Comparison of ENCODE assay signal across 5 cellular contexts in the genomic region with DNA sequence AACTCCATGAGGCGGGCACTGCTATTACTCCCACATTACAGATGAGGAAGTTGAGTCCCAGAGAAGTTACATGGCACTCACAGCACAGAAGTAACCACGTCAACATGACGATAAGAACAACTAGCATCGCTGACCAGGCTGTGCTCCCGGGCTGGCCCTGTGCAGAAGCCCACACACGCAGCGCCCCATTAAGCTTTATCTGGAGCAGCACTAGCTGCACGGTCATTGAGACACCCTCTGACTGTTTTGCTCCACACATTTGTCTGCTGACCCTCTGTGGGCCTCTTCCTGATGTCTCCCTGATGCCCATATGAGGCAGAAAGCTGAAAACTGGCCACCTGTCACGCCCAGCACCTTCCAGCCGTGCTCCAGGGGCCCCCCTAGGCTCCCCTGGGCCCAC.
"Had no signal": no experiment of that assay in that cellular context is flagged by ENCODE, and none has a peak within 500 bp of the region (broad histone marks: within the 10 kb centered on the region; RNA-seq: fewer than 3 reads in every experiment).

No MANE protein-coding gene starts in this region.

- DNase-seq: H9, HCEC 1CT, IMR-90, KBM-7 had no signal

- H3K4me3 ChIP-seq: GM23338 had no signal
